ENCODE assay signal across 8 cellular contexts in the genomic region with DNA sequence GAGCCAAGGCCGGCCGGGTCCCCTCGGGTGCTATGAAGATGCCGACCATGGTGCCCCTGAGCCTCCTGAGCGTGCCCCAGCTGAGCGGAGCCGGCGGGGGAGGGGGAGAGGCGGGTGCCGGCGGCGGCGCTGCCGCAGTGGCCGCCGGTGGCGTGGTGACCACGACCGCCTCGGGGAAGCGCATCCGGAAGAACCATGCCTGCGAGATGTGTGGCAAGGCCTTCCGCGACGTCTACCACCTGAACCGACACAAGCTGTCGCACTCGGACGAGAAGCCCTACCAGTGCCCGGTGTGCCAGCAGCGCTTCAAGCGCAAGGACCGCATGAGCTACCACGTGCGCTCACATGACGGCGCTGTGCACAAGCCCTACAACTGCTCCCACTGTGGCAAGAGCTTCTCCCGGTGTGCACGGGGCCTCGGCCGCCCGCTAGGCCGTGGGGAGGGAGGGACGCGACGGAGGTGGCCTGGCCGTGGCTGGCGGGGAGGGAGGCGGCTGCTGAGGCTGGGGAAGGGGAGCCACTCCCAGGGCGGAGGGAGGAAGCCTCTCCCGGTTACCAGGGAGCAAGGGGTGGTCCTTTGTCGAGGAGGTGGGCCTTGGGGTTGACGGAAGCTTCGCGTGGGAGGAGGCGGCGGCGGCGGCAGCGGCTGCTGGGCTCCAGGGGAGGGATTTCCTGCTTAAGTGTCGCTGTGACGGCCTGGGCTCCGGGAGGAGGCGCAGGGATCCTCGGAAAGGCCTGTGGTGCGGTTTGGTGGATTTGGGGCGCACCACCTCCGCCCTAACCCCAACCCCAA. TPM values are rescaled to one million over a fixed set of nuclear protein-coding genes. Genes with fewer than 3 reads are reported as not detected.
A peak's percentile ranks its signal among the peaks of the same experiment; 100 is the strongest.
DNase-seq lines count a peak whose midpoint lies in the region; ATAC-seq and TF ChIP-seq lines count a peak whose summit lies in the region.

No MANE protein-coding gene starts in this region.

- peak overlapping the region in 2 of 3 donors; percentile 42 to 93 for H3K4me3 ChIP-seq in liver (ENCODE audit: low read depth in 1 of 3, low read length in 3 of 3)

- whole genome bisulfite sequencing in liver = 38% methylated on average over 69 of the region's 69 CpGs

- H3K9me3 ChIP-seq in liver (ENCODE audit: control insufficient read depth in 4 of 4, low read length in 3 of 4) = no peaks in the 10 kb centered on the region

- H3K9ac ChIP-seq in liver (ENCODE audit: low read depth in 1 of 2, low read length in 2 of 2) = peak overlapping the region in 1 of 2 donors; percentile 51

- peak; percentile 38 to 59 for TF ChIP-seq RAD21 in liver (IDR thresholded peaks at IDR 0.05)

- peak overlapping the region; percentile 73 to 88 for H3K27ac ChIP-seq in liver (ENCODE audit: low read depth in 1 of 2, low read length in 2 of 2)

- peaks cover 2 to 10% (median 4%) of the 10 kb centered on the region in 4 donors for H3K36me3 ChIP-seq in liver (ENCODE audit: control insufficient read depth in 4 of 4, insufficient read depth in 3 of 4, low read depth in 1 of 4, low read length in 3 of 4)

- TF ChIP-seq CTCF in liver (IDR thresholded peaks at IDR 0.05; ENCODE audit: low read depth, low read length, missing input control) = peak; percentile 18

- peak; percentile 94 for DNase-seq in DMS53 (lab: John Stamatoyannopoulos, UW)
- DNase-seq in NCI-H748 treated with DMSO at 0.1 percent for 48 hours (lab: John Stamatoyannopoulos, UW) = peak; percentile 59
- DNase-seq in activated CD4-positive, alpha-beta T cell treated with anti-CD3 and anti-CD28 coated beads, Interleukin-2, amount 50 U/mL, for 4 hours = peak; percentile 81 to 85
- peak; percentile 94 for DNase-seq in dermis blood vessel endothelial cell
- DNase-seq in stimulated activated CD4-positive, alpha-beta T cell treated with anti-CD3 and anti-CD28 coated beads, Interleukin-2, amount 100 ng/mL, for 48 hours = peak; percentile 77 to 78

- peaks cover 16 to 56% (median 36%) of the 10 kb centered on the region in 4 donors for H3K4me1 ChIP-seq in liver (ENCODE audit: control insufficient read depth in 4 of 4, insufficient read depth in 4 of 4, low read length in 3 of 4)

- peak; percentile 24 for ATAC-seq in HG02970 (IDR thresholded peaks at IDR 0.05; ENCODE audit: low FRiP score, unreplicated experiment)
- no peak for ATAC-seq in GM21786 (IDR thresholded peaks at IDR 0.05; ENCODE audit: unreplicated experiment)

- H3K27me3 ChIP-seq in liver (ENCODE audit: control insufficient read depth in 4 of 4, insufficient read depth in 4 of 4, low read length in 3 of 4) = no peaks in the 10 kb centered on the region

TF ChIP-seq in liver, 16 proteins besides CTCF, POLR2A, EP300 and RAD21:
- TF ChIP-seq, protein P1, sequence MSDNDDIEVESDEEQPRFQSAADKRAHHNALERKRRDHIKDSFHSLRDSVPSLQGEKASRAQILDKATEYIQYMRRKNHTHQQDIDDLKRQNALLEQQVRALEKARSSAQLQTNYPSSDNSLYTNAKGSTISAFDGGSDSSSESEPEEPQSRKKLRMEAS (IDR thresholded peaks at IDR 0.05) = peak; percentile 66
- TF ChIP-seq, protein P2, sequence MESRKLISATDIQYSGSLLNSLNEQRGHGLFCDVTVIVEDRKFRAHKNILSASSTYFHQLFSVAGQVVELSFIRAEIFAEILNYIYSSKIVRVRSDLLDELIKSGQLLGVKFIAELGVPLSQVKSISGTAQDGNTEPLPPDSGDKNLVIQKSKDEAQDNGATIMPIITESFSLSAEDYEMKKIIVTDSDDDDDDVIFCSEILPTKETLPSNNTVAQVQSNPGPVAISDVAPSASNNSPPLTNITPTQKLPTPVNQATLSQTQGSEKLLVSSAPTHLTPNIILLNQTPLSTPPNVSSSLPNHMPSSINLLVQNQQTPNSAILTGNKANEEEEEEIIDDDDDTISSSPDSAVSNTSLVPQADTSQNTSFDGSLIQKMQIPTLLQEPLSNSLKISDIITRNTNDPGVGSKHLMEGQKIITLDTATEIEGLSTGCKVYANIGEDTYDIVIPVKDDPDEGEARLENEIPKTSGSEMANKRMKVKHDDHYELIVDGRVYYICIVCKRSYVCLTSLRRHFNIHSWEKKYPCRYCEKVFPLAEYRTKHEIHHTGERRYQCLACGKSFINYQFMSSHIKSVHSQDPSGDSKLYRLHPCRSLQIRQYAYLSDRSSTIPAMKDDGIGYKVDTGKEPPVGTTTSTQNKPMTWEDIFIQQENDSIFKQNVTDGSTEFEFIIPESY (IDR thresholded peaks at IDR 0.05) = no peak
- TF ChIP-seq SP1 (IDR thresholded peaks at IDR 0.05) = peak; percentile 42
TF ChIP-seq in liver: peak in this region for 2.

RNA-seq across cellular contexts. Expression of gene MAZ, which starts 1.3 kb away (rescaled TPM):
- total RNA-seq in dermis blood vessel endothelial cell (130 and 265 TPM in 2 replicates), liver (100 to 1,000 TPM in 1 of 2 donors, 10 to 100 TPM in 1; 28.4 to 272 TPM)
- polyA plus RNA-seq in liver = 10 to 100 TPM; 16.0 to 61.7 TPM

RNA-seq across cellular contexts. Expression of gene PRRT2, which starts 4.4 kb away (rescaled TPM):
- 0.68 TPM in 1 of 2 replicates, not detected in the other for total RNA-seq in dermis blood vessel endothelial cell
- under 1 TPM; 0.09 to 0.59 TPM for total RNA-seq in liver
- under 1 TPM; 0.16 to 0.28 TPM for polyA plus RNA-seq in liver

RNA-seq across cellular contexts. Expression of gene PAGR1, which starts 8.3 kb away (rescaled TPM):
- total RNA-seq in dermis blood vessel endothelial cell (23.5 and 30.1 TPM in 2 replicates), liver (10 to 100 TPM; 11.1 to 16.9 TPM)
- 10 to 100 TPM in 1 of 2 donors, 1 to 10 TPM in 1; 7.3 to 18.7 TPM for polyA plus RNA-seq in liver

RNA-seq across cellular contexts. Expression of gene MVP, which starts 12.6 kb away (rescaled TPM):
- 222 and 262 TPM in 2 replicates for total RNA-seq in dermis blood vessel endothelial cell
- total RNA-seq in liver = 10 to 100 TPM; 30.7 to 78.4 TPM
- polyA plus RNA-seq in liver = 10 to 100 TPM; 40.1 to 61.4 TPM

RNA-seq across cellular contexts. Expression of gene KIF22, which starts 17.1 kb away (rescaled TPM):
- total RNA-seq in dermis blood vessel endothelial cell (26.7 and 76.9 TPM in 2 replicates), liver (10 to 100 TPM; 15.0 to 80.1 TPM)
- polyA plus RNA-seq in liver = 10 to 100 TPM; 39.9 to 58.7 TPM
